Comparison of ENCODE assay signal across 10 cellular contexts in the genomic region with DNA sequence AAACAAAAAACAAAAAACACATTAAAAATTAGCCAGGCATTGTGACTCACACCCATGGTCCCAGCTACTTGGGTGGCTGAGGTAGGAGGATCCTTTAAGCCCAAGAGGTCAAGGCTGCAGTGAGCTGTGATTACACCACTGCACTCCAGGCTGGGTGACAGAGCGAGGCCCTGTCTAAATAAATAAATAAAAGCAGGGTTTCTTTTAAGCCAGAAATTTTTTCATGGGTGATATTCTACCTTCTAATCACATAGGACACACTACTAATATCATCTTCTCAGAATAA. TPM values are rescaled to one million over a fixed set of nuclear protein-coding genes. Genes with fewer than 3 reads are reported as not detected.
DNase-seq lines count a peak whose midpoint lies in the region; FAIRE-seq and TF ChIP-seq lines count a peak whose summit lies in the region.
"Had no signal": no experiment of that assay in that cellular context is flagged by ENCODE, and none has a peak within 500 bp of the region (broad histone marks: within the 10 kb centered on the region; RNA-seq: fewer than 3 reads in every experiment).

No MANE protein-coding gene starts in this region.

- no peak for FAIRE-seq in GM12892 (lab: Jason Lieb, UNC)
- FAIRE-seq: G401.6 had no signal

- TF ChIP-seq POLR2A in esophagus squamous epithelium (IDR thresholded peaks at IDR 0.05) (no peak), GM12892 (IDR thresholded peaks at IDR 0.05; ENCODE audit: low read depth, low read length) (no peak)

- WGBS in esophagus squamous epithelium, 2 donors: 65 to 79% methylated on average over 1 of the region's 1 CpG

- H3K36me3 ChIP-seq in PC-9 (ENCODE audit: low read depth): no peaks in the 10 kb centered on the region
- peaks cover 0 to 39% (median 0%) of the 10 kb centered on the region in 3 donors for H3K36me3 ChIP-seq in esophagus squamous epithelium
- no peaks in the 10 kb centered on the region for H3K36me3 ChIP-seq in osteoblast (ENCODE audit: insufficient read depth, low read length)

- H3K27me3 ChIP-seq in PC-9 (ENCODE audit: insufficient read depth, low read depth) (no peaks in the 10 kb centered on the region), esophagus squamous epithelium (no peaks in the 10 kb centered on the region), osteoblast (ENCODE audit: insufficient read depth, low read length) (no peaks in the 10 kb centered on the region)

- POLR2A ChIA-PET in PC-9 (lab: Charles Lee; ENCODE audit: unreplicated experiment): interaction anchor here (0.6 kb wide), 1 partner anchor 60 kb away, joined by 4 read pairs; no protein-coding TSS in a partner anchor

- H3K4me2 ChIP-seq in PC-9 (peak overlapping the region; percentile 31; the same call in 1 of the 2 replicates), osteoblast (ENCODE audit: insufficient read depth, low read length) (peak overlapping the region; percentile 72)

- TF ChIP-seq CTCF in AG10803 (conservative IDR thresholded peaks at IDR 0.05; ENCODE audit: low read length) (no peak), PC-9 (conservative IDR thresholded peaks at IDR 0.05) (no peak), esophagus squamous epithelium (IDR thresholded peaks at IDR 0.05) (no peak), osteoblast (IDR thresholded peaks at IDR 0.05; ENCODE audit: extremely low read depth, low read depth, low read length) (no peak)

- peaks cover 21% of the 10 kb centered on the region for H3F3A ChIP-seq in PC-9 (ENCODE audit: insufficient read depth, low read depth)

- H3K4me3 ChIP-seq in AG10803 (ENCODE audit: low read length) (no peak overlapping the region), PC-9 (no peak overlapping the region), esophagus squamous epithelium (no peak overlapping the region), osteoblast (ENCODE audit: insufficient read depth, low read length) (no peak overlapping the region)

- H3K79me2 ChIP-seq in PC-9 (ENCODE audit: low read depth) (peaks cover 80% of the 10 kb centered on the region), osteoblast (ENCODE audit: insufficient read depth, low read length) (peaks cover 25% of the 10 kb centered on the region)

- H2AFZ ChIP-seq in PC-9: no peak overlapping the region
- no peak overlapping the region for H2AFZ ChIP-seq in osteoblast (ENCODE audit: low read length)
- H2AFZ ChIP-seq: parathyroid adenoma had no signal

- intact Hi-C loops in PC-9 (cut with micrococcal nuclease; ENCODE audit: unreplicated experiment) (no loop called here), esophagus squamous epithelium (cut with DNase I) (no loop called here)

- no peaks in the 10 kb centered on the region for H4K20me1 ChIP-seq in PC-9 (ENCODE audit: insufficient read depth)
- H4K20me1 ChIP-seq in osteoblast (ENCODE audit: insufficient read depth, low read length): no peaks in the 10 kb centered on the region

- H3K4me1 ChIP-seq in PC-9 (replicated peaks; ENCODE audit: insufficient read depth) (peaks cover 39% of the 10 kb centered on the region), esophagus squamous epithelium (peaks cover 28 to 62% (median 44%) of the 10 kb centered on the region in 3 donors), osteoblast (ENCODE audit: insufficient read depth, low read length) (peaks cover 52% of the 10 kb centered on the region)

- H3K27ac ChIP-seq in PC-9 (peak overlapping the region; percentile 32), esophagus squamous epithelium (peak overlapping the region; percentile 46 to 90 (median 76)), osteoblast (ENCODE audit: low read depth, low read length) (peak overlapping the region; percentile 89)

- H3K9me2 ChIP-seq in PC-9 (ENCODE audit: insufficient read depth): no peaks in the 10 kb centered on the region

- CTCF ChIA-PET in PC-9 (lab: Charles Lee): no interaction called here

- BruUV-seq in PC-9 (replicated peaks; lab: Mats Ljungman, UMichigan): no TSS peak

- H3K9me3 ChIP-seq in PC-9 (ENCODE audit: insufficient read depth, low read depth) (no peaks in the 10 kb centered on the region), esophagus squamous epithelium (no peaks in the 10 kb centered on the region), osteoblast (ENCODE audit: low read depth, low read length) (no peaks in the 10 kb centered on the region)

- DNase-seq in AG10803 (ENCODE audit: low read depth): peak; percentile 28
- DNase-seq in PC-9: peak in 1 of 2 experiments; percentile 37
- DNase-seq in esophagus squamous epithelium (lab: John Stamatoyannopoulos, UW): no peak
- DNase-seq in osteoblast (ENCODE audit: insufficient read length, low spot score, missing footprints): no peak
- DNase-seq in medulla oblongata (ENCODE audit: extremely low spot score): no peak
- DNase-seq in hippocampal formation (lab: John Stamatoyannopoulos, UW): no peak
- no peak for DNase-seq in GM12892 (ENCODE audit: insufficient read length)
- no peak for DNase-seq in hypothalamus (lab: John Stamatoyannopoulos, UW)

RNA-seq across cellular contexts. Expression of a gene that starts 14.2 kb away (rescaled TPM):
- total RNA-seq in PC-9 (2021): 166 and 171 TPM in 2 replicates
- 100 to 1,000 TPM in 2 of 4 donors, 10 to 100 TPM in 2; 71.1 to 227 (median 147) TPM for total RNA-seq in esophagus squamous epithelium
- 36.9 and 122 TPM in 2 replicates for total RNA-seq in osteoblast
- 0.13 TPM for polyA plus RNA-seq in GM12892 (2012; ENCODE audit: missing spikeins)

Comparison
In these comparisons a context has a peak if more than half of its experiments do, and no peak if none do; other contexts are left out.
1. H3K27ac ChIP-seq: peak in every context shown above with its lines; median percentile 89 in osteoblast; 76 in esophagus squamous epithelium; 32 in PC-9.